7 cellular contexts compared by ENCODE assay signal in genomic region chr7:43649755-43650274, GRCh38.
DNase-seq lines count a peak whose midpoint lies in the region; ATAC-seq and TF ChIP-seq lines count a peak whose summit lies in the region.

No MANE protein-coding gene starts in this region.

- peaks cover 37% of the 10 kb centered on the region; the same call in 1 of the 2 replicates for H3K79me2 ChIP-seq in OCI-LY7 (ENCODE audit: insufficient read depth, low read depth, low read length)

- H2BK12ac ChIP-seq in mesenchymal stem cell (ENCODE audit: low read length in 2 of 2) = peak overlapping the region in 1 of 2 experiments; percentile 60

- no peaks in the 10 kb centered on the region for H3K27me3 Mint-ChIP-seq in activated naive CD4-positive, alpha-beta T cell treated with anti-CD3 and anti-CD28 coated beads, Interleukin-2, amount 50 U/mL, for 24 hours

- 19% methylated on average over 4 of the region's 4 CpGs for WGBS in mesenchymal stem cell
- 53 to 75% (median 65%) methylated on average over 4 of the region's 4 CpGs for WGBS in adrenal gland, 4 donors

- H3K4me1 ChIP-seq in OCI-LY7 (ENCODE audit: insufficient read depth, low read length, poor library complexity, severe bottlenecking) (peaks cover 95% of the 10 kb centered on the region), mesenchymal stem cell (ENCODE audit: control insufficient read depth, insufficient read depth, low read depth, low read length) (peaks cover 32% of the 10 kb centered on the region), adrenal gland (replicated peaks in 1 of 2) (peaks cover 29 to 54% of the 10 kb centered on the region in 2 donors)

- no peak overlapping the region for H2BK5ac ChIP-seq in mesenchymal stem cell (ENCODE audit: low read depth, low read length, poor library complexity, severe bottlenecking)

- H2BK15ac ChIP-seq in mesenchymal stem cell (ENCODE audit: low read depth, poor library complexity, severe bottlenecking) = no peak overlapping the region

- H3K27ac ChIP-seq in OCI-LY7 (ENCODE audit: low read depth, low read length, poor library complexity, severe bottlenecking) = peak overlapping the region; percentile 97
- H3K27ac ChIP-seq in mesenchymal stem cell (ENCODE audit: low read length, poor library complexity, severe bottlenecking) = peak overlapping the region; percentile 96
- H3K27ac ChIP-seq in adrenal gland = peak overlapping the region in 2 of 5 donors; percentile 48 to 91

- H3K14ac ChIP-seq in mesenchymal stem cell (ENCODE audit: low read length in 2 of 2) = no peak overlapping the region

- peak overlapping the region; percentile 72 for H4K8ac ChIP-seq in mesenchymal stem cell (ENCODE audit: low read length)

- H2BK120ac ChIP-seq in mesenchymal stem cell (ENCODE audit: low read depth, low read length) = peak overlapping the region; percentile 29

- H3K27me3 ChIP-seq in mesenchymal stem cell (ENCODE audit: control insufficient read depth in 1 of 2, insufficient read depth in 1 of 2, low read length in 2 of 2) (no peaks in the 10 kb centered on the region), adrenal gland (no peaks in the 10 kb centered on the region)

- DNase-seq in OCI-LY7 (ENCODE audit: low spot score) (peak; percentile 96), mesenchymal stem cell (peak; percentile 40), head of caudate nucleus (no peak), adrenal gland (no peak)

- peaks cover 97% of the 10 kb centered on the region for H3K4me1 Mint-ChIP-seq in activated naive CD4-positive, alpha-beta T cell treated with anti-CD3 and anti-CD28 coated beads, Interleukin-2, amount 50 U/mL, for 24 hours

- peak overlapping the region; percentile 97 for H3K27ac Mint-ChIP-seq in activated naive CD4-positive, alpha-beta T cell treated with anti-CD3 and anti-CD28 coated beads, Interleukin-2, amount 50 U/mL, for 24 hours

- no TSS peak for BruUV-seq in OCI-LY7 (replicated peaks; lab: Mats Ljungman, UMichigan)

- TF ChIP-seq CTCF in OCI-LY7 (conservative IDR thresholded peaks at IDR 0.05; ENCODE audit: low read length) (no peak), adrenal gland (IDR thresholded peaks at IDR 0.05) (no peak)

- peak overlapping the region; percentile 40 for H2AK5ac ChIP-seq in mesenchymal stem cell (ENCODE audit: low read length, severe bottlenecking)

- CTCF ChIA-PET in OCI-LY7 (lab: Charles Lee; ENCODE audit: unreplicated experiment) = interaction anchor here (0.6 to 2.0 kb wide), 2 partner anchors 30 to 67 kb away, joined by 3 to 21 read pairs; partner anchors contain the start of gene STK17A

- H3K4ac ChIP-seq in mesenchymal stem cell (ENCODE audit: low read depth in 1 of 2, low read length in 2 of 2) = peak overlapping the region; percentile 50 to 83

- H3K9ac ChIP-seq in mesenchymal stem cell (ENCODE audit: low read length) = peak overlapping the region; percentile 82

- TF ChIP-seq POLR2A in adrenal gland (IDR thresholded peaks at IDR 0.05) = no peak

- H3K4me3 ChIP-seq in OCI-LY7 (ENCODE audit: low read depth, low read length, poor library complexity, severe bottlenecking) (peak overlapping the region; percentile 64), mesenchymal stem cell (ENCODE audit: insufficient read depth in 1 of 2, low read depth in 1 of 2, low read length in 2 of 2) (no peak overlapping the region), adrenal gland (no peak overlapping the region)

- H3K4me2 ChIP-seq in OCI-LY7 (ENCODE audit: low read length) (peak overlapping the region; percentile 97), mesenchymal stem cell (ENCODE audit: low read length, poor library complexity, severe bottlenecking) (no peak overlapping the region)

- H3K36me3 Mint-ChIP-seq in activated naive CD4-positive, alpha-beta T cell treated with anti-CD3 and anti-CD28 coated beads, Interleukin-2, amount 50 U/mL, for 24 hours = peaks cover 21% of the 10 kb centered on the region

- H2AFZ ChIP-seq in OCI-LY7 (ENCODE audit: low read length) = no peak overlapping the region
- no peak overlapping the region for H2AFZ ChIP-seq in mesenchymal stem cell (ENCODE audit: low read depth, low read length)

- peaks cover 19% of the 10 kb centered on the region for H3K79me1 ChIP-seq in mesenchymal stem cell (replicated peaks; ENCODE audit: low read length, poor library complexity, severe bottlenecking)

- H3K23ac ChIP-seq in mesenchymal stem cell (ENCODE audit: low read length in 2 of 2) = no peak overlapping the region

- H3K18ac ChIP-seq in mesenchymal stem cell (ENCODE audit: low read depth in 1 of 2, low read length in 2 of 2) = peak overlapping the region in 1 of 2 experiments; percentile 73

- POLR2A ChIA-PET in OCI-LY7 (lab: Charles Lee) = interaction anchor here (0.9 to 4.2 kb wide), 10 partner anchors 11 to 67 kb away, joined by 3 to 27 read pairs (median 10); partner anchors contain the start of gene STK17A

- H3K36me3 ChIP-seq in OCI-LY7 (ENCODE audit: insufficient read depth, low read length) (peaks cover 29% of the 10 kb centered on the region), mesenchymal stem cell (ENCODE audit: control insufficient read depth in 1 of 2, insufficient read depth in 2 of 2, low read depth in 1 of 2, low read length in 2 of 2) (peaks cover 0 to 5% of the 10 kb centered on the region in 2 experiments), adrenal gland (replicated peaks in 1 of 2) (no peaks in the 10 kb centered on the region)

- H4K91ac ChIP-seq in mesenchymal stem cell (ENCODE audit: low read length) = no peak overlapping the region

- H4K20me1 ChIP-seq in OCI-LY7 (ENCODE audit: insufficient read depth, low read length) = peaks cover 6% of the 10 kb centered on the region; the same call in 1 of the 2 replicates

- H3K9me3 ChIP-seq in OCI-LY7 (ENCODE audit: low read length) = no peaks in the 10 kb centered on the region
- H3K9me3 ChIP-seq in mesenchymal stem cell (ENCODE audit: control insufficient read depth, low read length) = no peaks in the 10 kb centered on the region
- no peaks in the 10 kb centered on the region for H3K9me3 ChIP-seq in adrenal gland (replicated peaks in 1 of 3)

- H3K4me3 Mint-ChIP-seq in activated naive CD4-positive, alpha-beta T cell treated with anti-CD3 and anti-CD28 coated beads, Interleukin-2, amount 50 U/mL, for 24 hours = peak overlapping the region; percentile 87

- peaks cover 7% of the 10 kb centered on the region for H3K9me3 Mint-ChIP-seq in activated naive CD4-positive, alpha-beta T cell treated with anti-CD3 and anti-CD28 coated beads, Interleukin-2, amount 50 U/mL, for 24 hours

- no peaks in the 10 kb centered on the region for H3K9me2 ChIP-seq in OCI-LY7 (ENCODE audit: insufficient read depth, low read length)

- intact Hi-C loops in OCI-LY7 (cut with micrococcal nuclease; ENCODE audit: unreplicated experiment) = loop anchor here (1.0 to 2.0 kb wide), 2 partner anchors 49 to 66 kb away; no protein-coding TSS in a partner anchor
- intact Hi-C loops in head of caudate nucleus (cut with DNase I) = no loop called here
- intact Hi-C loops in adrenal gland (cut with DNase I) = loop anchor here in 1 of 2 donors (10.0 kb wide), 1 partner anchor 55 kb away; no protein-coding TSS in a partner anchor

- ATAC-seq in GM18907 (IDR thresholded peaks at IDR 0.05; ENCODE audit: unreplicated experiment) (peak; percentile 67), HG02852 (IDR thresholded peaks at IDR 0.05; ENCODE audit: unreplicated experiment) (peak; percentile 64)

Comparison
In these comparisons a context has a peak if more than half of its experiments do, and no peak if none do; other contexts are left out.
1. DNase-seq: peak in OCI-LY7 (single experiment) and mesenchymal stem cell (single experiment); none in head of caudate nucleus (0 of 42) and adrenal gland (0 of 7).